ENCODE assay signal across 3 cellular contexts in the genomic region with DNA sequence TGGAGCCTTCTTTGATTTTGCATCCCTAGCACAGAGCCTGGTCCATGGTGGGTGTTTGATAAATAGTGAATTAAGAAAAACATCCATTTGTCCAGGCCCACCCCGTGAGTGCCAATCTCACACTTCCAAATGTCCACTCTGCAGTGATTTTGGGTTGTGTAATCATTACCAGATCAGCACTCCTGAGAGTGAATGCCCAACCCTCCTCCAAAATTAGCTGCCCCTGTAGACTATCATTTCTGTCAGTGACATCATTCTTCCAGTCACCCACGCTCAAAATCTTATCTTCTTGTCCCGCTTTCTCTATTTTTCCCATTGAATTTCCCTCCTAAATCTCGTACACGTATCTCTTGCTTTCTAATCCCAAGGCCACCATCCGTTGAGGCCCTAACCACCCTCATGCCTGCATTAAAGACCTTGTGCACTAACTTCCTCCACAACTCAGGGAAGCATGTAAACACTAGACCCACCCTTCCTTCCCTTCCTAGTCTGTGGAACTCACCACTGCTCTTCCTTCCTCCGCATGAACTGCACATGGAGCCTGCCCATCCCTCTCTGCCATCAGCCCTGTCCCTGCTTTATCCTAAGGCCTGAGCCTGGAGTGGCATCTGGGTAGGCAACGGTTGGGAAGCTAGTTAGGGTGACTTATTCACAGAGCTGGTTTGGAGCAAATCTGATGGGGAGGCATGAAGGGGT.
TF ChIP-seq lines count a peak whose summit lies in the region.

No MANE protein-coding gene starts in this region.

TF ChIP-seq in liver, 16 proteins besides CTCF, POLR2A, EP300 and RAD21:
- TF ChIP-seq HNF4G (IDR thresholded peaks at IDR 0.05), result no peak
- TF ChIP-seq, protein P1, sequence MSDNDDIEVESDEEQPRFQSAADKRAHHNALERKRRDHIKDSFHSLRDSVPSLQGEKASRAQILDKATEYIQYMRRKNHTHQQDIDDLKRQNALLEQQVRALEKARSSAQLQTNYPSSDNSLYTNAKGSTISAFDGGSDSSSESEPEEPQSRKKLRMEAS (IDR thresholded peaks at IDR 0.05), result peak; percentile 20

TF ChIP-seq in HepG2, 621 proteins besides CTCF, POLR2A, EP300 and RAD21:
- no peak for TF ChIP-seq KLF15 (CRISPR knock-in tag; IDR thresholded peaks at IDR 0.05; ENCODE audit: borderline replicate concordance)
- TF ChIP-seq TBP (CRISPR knock-in tag; IDR thresholded peaks at IDR 0.05), result no peak
- TF ChIP-seq SIN3B (IDR thresholded peaks at IDR 0.05; ENCODE audit: low read length), result no peak
- no peak for TF ChIP-seq SMAD1 (CRISPR knock-in tag; IDR thresholded peaks at IDR 0.05; ENCODE audit: borderline replicate concordance, low read depth)
- no peak for TF ChIP-seq ZNF83 (CRISPR knock-in tag; IDR thresholded peaks at IDR 0.05; ENCODE audit: borderline replicate concordance)
- TF ChIP-seq, protein P2, sequence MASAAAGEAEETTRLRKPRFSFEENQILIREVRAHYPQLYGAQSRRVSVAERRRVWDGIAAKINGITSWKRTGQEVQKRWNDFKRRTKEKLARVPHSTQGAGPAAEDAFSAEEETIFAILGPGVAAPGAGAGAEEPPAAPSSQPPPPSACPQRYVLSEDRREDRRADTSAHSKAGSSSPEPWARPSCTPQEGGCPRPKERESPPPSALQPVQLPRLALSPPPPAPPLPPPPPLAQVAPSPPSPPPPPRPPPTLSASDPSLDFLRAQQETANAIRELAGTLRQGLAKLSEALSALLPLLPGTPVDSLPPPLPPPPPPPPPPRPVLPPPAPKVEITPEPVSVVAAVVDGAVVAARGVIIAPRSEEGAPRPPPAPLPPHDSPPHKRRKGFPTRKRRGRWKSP (CRISPR knock-in tag; IDR thresholded peaks at IDR 0.05), result no peak
- TF ChIP-seq ZNF781 (CRISPR knock-in tag; IDR thresholded peaks at IDR 0.05; ENCODE audit: borderline replicate concordance, not compliant biosample characterization), result no peak
- no peak for TF ChIP-seq THAP11 (CRISPR knock-in tag; IDR thresholded peaks at IDR 0.05)
- TF ChIP-seq, protein P3, sequence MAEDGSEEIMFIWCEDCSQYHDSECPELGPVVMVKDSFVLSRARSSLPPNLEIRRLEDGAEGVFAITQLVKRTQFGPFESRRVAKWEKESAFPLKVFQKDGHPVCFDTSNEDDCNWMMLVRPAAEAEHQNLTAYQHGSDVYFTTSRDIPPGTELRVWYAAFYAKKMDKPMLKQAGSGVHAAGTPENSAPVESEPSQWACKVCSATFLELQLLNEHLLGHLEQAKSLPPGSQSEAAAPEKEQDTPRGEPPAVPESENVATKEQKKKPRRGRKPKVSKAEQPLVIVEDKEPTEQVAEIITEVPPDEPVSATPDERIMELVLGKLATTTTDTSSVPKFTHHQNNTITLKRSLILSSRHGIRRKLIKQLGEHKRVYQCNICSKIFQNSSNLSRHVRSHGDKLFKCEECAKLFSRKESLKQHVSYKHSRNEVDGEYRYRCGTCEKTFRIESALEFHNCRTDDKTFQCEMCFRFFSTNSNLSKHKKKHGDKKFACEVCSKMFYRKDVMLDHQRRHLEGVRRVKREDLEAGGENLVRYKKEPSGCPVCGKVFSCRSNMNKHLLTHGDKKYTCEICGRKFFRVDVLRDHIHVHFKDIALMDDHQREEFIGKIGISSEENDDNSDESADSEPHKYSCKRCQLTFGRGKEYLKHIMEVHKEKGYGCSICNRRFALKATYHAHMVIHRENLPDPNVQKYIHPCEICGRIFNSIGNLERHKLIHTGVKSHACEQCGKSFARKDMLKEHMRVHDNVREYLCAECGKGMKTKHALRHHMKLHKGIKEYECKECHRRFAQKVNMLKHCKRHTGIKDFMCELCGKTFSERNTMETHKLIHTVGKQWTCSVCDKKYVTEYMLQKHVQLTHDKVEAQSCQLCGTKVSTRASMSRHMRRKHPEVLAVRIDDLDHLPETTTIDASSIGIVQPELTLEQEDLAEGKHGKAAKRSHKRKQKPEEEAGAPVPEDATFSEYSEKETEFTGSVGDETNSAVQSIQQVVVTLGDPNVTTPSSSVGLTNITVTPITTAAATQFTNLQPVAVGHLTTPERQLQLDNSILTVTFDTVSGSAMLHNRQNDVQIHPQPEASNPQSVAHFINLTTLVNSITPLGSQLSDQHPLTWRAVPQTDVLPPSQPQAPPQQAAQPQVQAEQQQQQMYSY (CRISPR knock-in tag; IDR thresholded peaks at IDR 0.05), result no peak

TF ChIP-seq in PFSK-1, 5 proteins besides CTCF, POLR2A, EP300 and RAD21:
- peak; percentile 17 for TF ChIP-seq FOXP2 (optimal IDR thresholded peaks at IDR 0.05; ENCODE audit: borderline replicate concordance, extremely low read depth, extremely low read length, insufficient read depth)
- no peak for TF ChIP-seq SIN3A (IDR thresholded peaks at IDR 0.05; ENCODE audit: borderline replicate concordance, insufficient read depth, low read length)
- no peak for TF ChIP-seq POLR2AphosphoS5 (IDR thresholded peaks at IDR 0.05; ENCODE audit: low read depth, low read length)
- TF ChIP-seq TAF1 (IDR thresholded peaks at IDR 0.05; ENCODE audit: borderline replicate concordance, insufficient read depth, low read length), result no peak
